In the genomic region with DNA sequence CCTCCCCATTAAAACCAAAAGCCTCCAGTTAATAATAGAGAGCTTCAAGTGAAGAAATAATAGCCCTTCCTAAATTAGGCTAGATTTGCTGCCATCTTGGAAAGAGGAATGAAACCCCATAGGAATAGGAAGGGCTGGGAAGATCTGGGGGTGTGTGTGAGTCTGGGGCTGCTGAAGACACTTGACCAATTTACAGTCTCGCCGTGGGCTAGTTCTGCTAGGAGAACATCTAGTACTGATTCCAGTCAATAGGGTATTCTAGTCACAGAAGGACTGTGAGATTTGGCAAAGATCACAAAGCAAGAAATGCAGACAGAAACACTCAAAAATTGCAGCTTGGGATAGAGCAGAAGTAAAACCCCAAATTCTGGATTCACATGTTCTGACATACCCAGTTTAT, we compare ENCODE assay signal across 11 cellular contexts. TPM values are rescaled to one million over a fixed set of nuclear protein-coding genes. Genes with fewer than 3 reads are reported as not detected.
A peak's percentile ranks its signal among the peaks of the same experiment; 100 is the strongest.
DNase-seq lines count a peak whose midpoint lies in the region; ATAC-seq and TF ChIP-seq lines count a peak whose summit lies in the region.
"Had no signal": no experiment of that assay in that cellular context is flagged by ENCODE, and none has a peak within 500 bp of the region (broad histone marks: within the 10 kb centered on the region; RNA-seq: fewer than 3 reads in every experiment).

No MANE protein-coding gene starts in this region.

- no peaks in the 10 kb centered on the region for H3K27me3 ChIP-seq in CD4-positive, alpha-beta memory T cell (ENCODE audit: insufficient read depth, low read length)
- H3K27me3 ChIP-seq: adrenal gland had no signal

- H3K27ac Mint-ChIP-seq in CD4-positive, alpha-beta memory T cell: no peak overlapping the region
- no peak overlapping the region for H3K27ac Mint-ChIP-seq in stimulated activated naive CD8-positive, alpha-beta T cell treated with anti-CD3 and anti-CD28 coated beads, Interleukin-15, amount 100 ng/mL, for 72 hours
- H3K27ac Mint-ChIP-seq: natural killer cell treated with Interleukin-12 subunit alpha and Interleukin-12 subunit beta and Interleukin-15 and Interleukin-18, amount 100 ng/mL, for 72 hours had no signal

- DNase-seq in CD4-positive, alpha-beta memory T cell: no peak
- DNase-seq in left ventricle myocardium superior: no peak
- DNase-seq in sciatic nerve (ENCODE audit: low spot score): no peak
- DNase-seq in stimulated activated naive CD8-positive, alpha-beta T cell treated with anti-CD3 and anti-CD28 coated beads, Interleukin-15, amount 100 ng/mL, for 72 hours: no peak
- no peak for DNase-seq in lower leg skin (ENCODE audit: low spot score in 2 of 2)
- no peak for DNase-seq in NCI-H2029 (lab: John Stamatoyannopoulos, UW)
- DNase-seq: AML-193 had no signal

- H3K4me3 ChIP-seq in CD4-positive, alpha-beta memory T cell (ENCODE audit: low read length in 2 of 2): no peak overlapping the region
- no peak overlapping the region for H3K4me3 ChIP-seq in lower leg skin (ENCODE audit: low read depth, poor library complexity, severe bottlenecking)

- CTCF ChIA-PET in CD4-positive, alpha-beta memory T cell (lab: Charles Lee; ENCODE audit: partially characterized antibody): interaction anchor here (0.7 to 2.4 kb wide), 13 partner anchors 10 to 180 kb away, joined by 3 to 23 read pairs (median 4); no protein-coding TSS in a partner anchor

- no peaks in the 10 kb centered on the region for H3K9me3 Mint-ChIP-seq in CD4-positive, alpha-beta memory T cell
- no peaks in the 10 kb centered on the region for H3K9me3 Mint-ChIP-seq in stimulated activated naive CD8-positive, alpha-beta T cell treated with anti-CD3 and anti-CD28 coated beads, Interleukin-15, amount 100 ng/mL, for 72 hours
- H3K9me3 Mint-ChIP-seq: natural killer cell treated with Interleukin-12 subunit alpha and Interleukin-12 subunit beta and Interleukin-15 and Interleukin-18, amount 100 ng/mL, for 72 hours had no signal

- intact Hi-C loops in CD4-positive, alpha-beta memory T cell (cut with micrococcal nuclease): loop anchor here (5.0 kb wide), 1 partner anchor 55 kb away; no protein-coding TSS in a partner anchor
- intact Hi-C loops in left ventricle myocardium superior (cut with micrococcal nuclease) (no loop called here), sciatic nerve (cut with DNase I) (no loop called here), lower leg skin (cut with DNase I; ENCODE audit: low total_unique reads) (no loop called here)

- TF ChIP-seq CTCF in VCaP (conservative IDR thresholded peaks at IDR 0.05) (no peak), lower leg skin (IDR thresholded peaks at IDR 0.05) (no peak)

- H3K36me3 ChIP-seq in CD4-positive, alpha-beta memory T cell (ENCODE audit: insufficient read depth, low read length): no peaks in the 10 kb centered on the region
- H3K36me3 ChIP-seq: adrenal gland had no signal

- WGBS in lower leg skin, 2 donors: 23 to 36% methylated on average over 2 of the region's 2 CpGs

- peaks cover 51% of the 10 kb centered on the region for H3K4me1 ChIP-seq in CD4-positive, alpha-beta memory T cell (ENCODE audit: insufficient read depth, low read length)

- POLR2A ChIA-PET in CD4-positive, alpha-beta memory T cell (lab: Charles Lee; ENCODE audit: partially characterized antibody): interaction anchor here (0.6 to 2.5 kb wide), 35 partner anchors 9 to 501 kb away, joined by 3 to 30 read pairs (median 4); a partner anchor contains a TSS

- H3K4me3 Mint-ChIP-seq in CD4-positive, alpha-beta memory T cell: no peak overlapping the region
- no peak overlapping the region for H3K4me3 Mint-ChIP-seq in stimulated activated naive CD8-positive, alpha-beta T cell treated with anti-CD3 and anti-CD28 coated beads, Interleukin-15, amount 100 ng/mL, for 72 hours
- H3K4me3 Mint-ChIP-seq: natural killer cell treated with Interleukin-12 subunit alpha and Interleukin-12 subunit beta and Interleukin-15 and Interleukin-18, amount 100 ng/mL, for 72 hours had no signal

- peak overlapping the region; percentile 50 for H3K27ac ChIP-seq in CD4-positive, alpha-beta memory T cell (ENCODE audit: low read depth, low read length)
- peak overlapping the region; percentile 66 for H3K27ac ChIP-seq in VCaP

- H3K4me1 Mint-ChIP-seq in CD4-positive, alpha-beta memory T cell: peaks cover 14 to 25% (median 24%) of the 10 kb centered on the region in 4 donors
- peaks cover 30% of the 10 kb centered on the region for H3K4me1 Mint-ChIP-seq in stimulated activated naive CD8-positive, alpha-beta T cell treated with anti-CD3 and anti-CD28 coated beads, Interleukin-15, amount 100 ng/mL, for 72 hours

- H3K9me3 ChIP-seq in CD4-positive, alpha-beta memory T cell (ENCODE audit: control insufficient read depth in 1 of 2, low read length in 2 of 2): no peaks in the 10 kb centered on the region
- H3K9me3 ChIP-seq: adrenal gland had no signal

- no peak for TF ChIP-seq POLR2A in lower leg skin (IDR thresholded peaks at IDR 0.05)

- no peaks in the 10 kb centered on the region for H3K36me3 Mint-ChIP-seq in CD4-positive, alpha-beta memory T cell
- H3K36me3 Mint-ChIP-seq: natural killer cell treated with Interleukin-12 subunit alpha and Interleukin-12 subunit beta and Interleukin-15 and Interleukin-18, amount 100 ng/mL, for 72 hours had no signal

- peaks cover 0 to 2% of the 10 kb centered on the region in 2 donors for H3K27me3 Mint-ChIP-seq in CD4-positive, alpha-beta memory T cell
- no peaks in the 10 kb centered on the region for H3K27me3 Mint-ChIP-seq in stimulated activated naive CD8-positive, alpha-beta T cell treated with anti-CD3 and anti-CD28 coated beads, Interleukin-15, amount 100 ng/mL, for 72 hours

- ATAC-seq in left ventricle myocardium superior: peak; percentile 24
- peak; percentile 25 for ATAC-seq in sciatic nerve
- no peak for ATAC-seq in stimulated activated naive CD8-positive, alpha-beta T cell treated with anti-CD3 and anti-CD28 coated beads, Interleukin-15, amount 100 ng/mL, for 72 hours
- ATAC-seq in HG02610 (IDR thresholded peaks at IDR 0.05; ENCODE audit: unreplicated experiment): no peak

RNA-seq across cellular contexts. Expression of a gene that starts 32.3 kb away (rescaled TPM):
- total RNA-seq in CD4-positive, alpha-beta memory T cell: under 1 TPM; 0.44 to 0.55 TPM
- under 1 TPM in 1 of 2 donors, not detected in 1; 0.39 TPM for polyA plus RNA-seq in CD4-positive, alpha-beta memory T cell
- total RNA-seq in left ventricle myocardium superior (99.6 TPM), sciatic nerve (20.4 TPM), lower leg skin (10 to 100 TPM; 58.0 to 92.4 (median 84.5) TPM)

Comparison
In these comparisons a context has a peak if more than half of its experiments do, and no peak if none do; other contexts are left out.
1. ATAC-seq: peak in left ventricle myocardium superior (single experiment) and sciatic nerve (single experiment); none in stimulated activated naive CD8-positive, alpha-beta T cell treated with anti-CD3 and anti-CD28 coated beads, Interleukin-15, amount 100 ng/mL, for 72 hours (single experiment) and HG02610 (single experiment).
2. RNA of a gene that starts 32.3 kb away (total RNA-seq): 99.6 TPM in left ventricle myocardium superior (single experiment), 58.0 to 92.4 TPM in lower leg skin and 20.4 TPM in sciatic nerve (single experiment); 0.44 to 0.55 TPM in CD4-positive, alpha-beta memory T cell; every median in the first group is over 10 times any median in the second.